In genomic region chr5:1545798-1546355, GRCh38 we compare ENCODE assay signal across 12 cellular contexts. TPM values are rescaled to one million over a fixed set of nuclear protein-coding genes. Genes with fewer than 3 reads are reported as not detected.
DNase-seq lines count a peak whose midpoint lies in the region; ATAC-seq, FAIRE-seq and TF ChIP-seq lines count a peak whose summit lies in the region.
"Had no signal": no experiment of that assay in that cellular context is flagged by ENCODE, and none has a peak within 500 bp of the region (broad histone marks: within the 10 kb centered on the region; RNA-seq: fewer than 3 reads in every experiment).

No MANE protein-coding gene starts in this region.

- in situ Hi-C loops in HepG2 (cut with HindIII; ENCODE audit: extremely low pct_ligation_motif_present, low pct_unique_long_range_greater_than_20kb), result no loop called here

- H3K4me1 ChIP-seq in BLaER1 (peaks cover 10% of the 10 kb centered on the region; the same call in 1 of the 2 replicates), HepG2 (ENCODE audit: insufficient read depth, low read length) (peaks cover 53% of the 10 kb centered on the region), MM.1S (ENCODE audit: low read length) (no peaks in the 10 kb centered on the region), OCI-LY7 (ENCODE audit: insufficient read depth, low read length, poor library complexity, severe bottlenecking) (no peaks in the 10 kb centered on the region)

- no peak for ATAC-seq in HepG2
- no peak for ATAC-seq in activated T-cell treated with anti-CD3 and anti-CD28 coated beads, Interleukin-2, amount 50 U/mL, for 4 hours

- H3F3A ChIP-seq in MM.1S (ENCODE audit: insufficient read depth, low read length), result no peaks in the 10 kb centered on the region

- TF ChIP-seq CTCF in HepG2 (CRISPR knock-in tag; IDR thresholded peaks at IDR 0.05), result no peak
- TF ChIP-seq CTCF in MM.1S (IDR thresholded peaks at IDR 0.05; ENCODE audit: low read length), result no peak
- no peak for TF ChIP-seq CTCF in OCI-LY7 (conservative IDR thresholded peaks at IDR 0.05; ENCODE audit: low read length)

- DNase-seq in NCI-H748 treated with DMSO at 0.1 percent for 48 hours (lab: John Stamatoyannopoulos, UW) (peak; percentile 77), HepG2 (ENCODE audit: low spot score) (no peak), MM.1S (no peak), OCI-LY7 (ENCODE audit: low spot score) (no peak)
- DNase-seq in activated T-cell treated with anti-CD3 and anti-CD28 coated beads, Interleukin-2, amount 50 U/mL, for 4 hours, result no peak
- DNase-seq in stimulated activated CD4-positive, alpha-beta T cell treated with anti-CD3 and anti-CD28 coated beads, Interleukin-4, amount 100 ng/mL, for 4 hours, result no peak
- DNase-seq: activated T-cell treated with anti-CD3 and anti-CD28 coated beads, Interleukin-2, amount 50 U/mL, for 72 hours; cortex of kidney had no signal

- no peaks in the 10 kb centered on the region for H3K9me3 ChIP-seq in BLaER1
- H3K9me3 ChIP-seq in HepG2 (ENCODE audit: low read length), result no peaks in the 10 kb centered on the region
- no peaks in the 10 kb centered on the region for H3K9me3 ChIP-seq in MM.1S (replicated peaks; ENCODE audit: insufficient read depth, low read length)
- no peaks in the 10 kb centered on the region for H3K9me3 ChIP-seq in OCI-LY7 (ENCODE audit: low read length)

- no peak overlapping the region for H3K27ac ChIP-seq in BLaER1
- no peak overlapping the region for H3K27ac ChIP-seq in HepG2 (ENCODE audit: extremely low read length, insufficient read depth, low read length)
- no peak overlapping the region for H3K27ac ChIP-seq in MM.1S (ENCODE audit: low read length)
- H3K27ac ChIP-seq in OCI-LY7 (ENCODE audit: low read depth, low read length, poor library complexity, severe bottlenecking), result no peak overlapping the region

- no peak for TF ChIP-seq RAD21 in HepG2 (CRISPR knock-in tag; IDR thresholded peaks at IDR 0.05)

- H3K36me3 ChIP-seq in BLaER1 (no peaks in the 10 kb centered on the region), HepG2 (replicated peaks in 1 of 2; ENCODE audit: control insufficient read depth in 1 of 2, insufficient read depth in 2 of 2, low read length in 2 of 2) (no peaks in the 10 kb centered on the region), MM.1S (replicated peaks; ENCODE audit: insufficient read depth, low read length) (no peaks in the 10 kb centered on the region), OCI-LY7 (ENCODE audit: insufficient read depth, low read length) (no peaks in the 10 kb centered on the region)

- H4K20me1 ChIP-seq in BLaER1 (no peaks in the 10 kb centered on the region), HepG2 (ENCODE audit: insufficient read depth, low read length) (no peaks in the 10 kb centered on the region), MM.1S (ENCODE audit: insufficient read depth, low read length) (no peaks in the 10 kb centered on the region), OCI-LY7 (ENCODE audit: insufficient read depth, low read length) (no peaks in the 10 kb centered on the region)

- TF ChIP-seq EP300 in HepG2 (IDR thresholded peaks at IDR 0.05; ENCODE audit: low read depth in 2 of 2, low read length in 2 of 2) (no peak), HepG2 (CRISPR knock-in tag; IDR thresholded peaks at IDR 0.05; ENCODE audit: borderline replicate concordance) (no peak)

- H3K27me3 Mint-ChIP-seq in IgD-negative memory B cell, result no peaks in the 10 kb centered on the region
- H3K27me3 Mint-ChIP-seq in activated T-cell treated with anti-CD3 and anti-CD28 coated beads, Interleukin-2, amount 50 U/mL, for 4 hours (ENCODE audit: low read depth), result no peaks in the 10 kb centered on the region

- H3K27me3 ChIP-seq in BLaER1 (no peaks in the 10 kb centered on the region), HepG2 (ENCODE audit: control insufficient read depth in 1 of 2, insufficient read depth in 2 of 2, low read length in 2 of 2) (no peaks in the 10 kb centered on the region), MM.1S (replicated peaks; ENCODE audit: insufficient read depth, low read length) (peaks cover 5% of the 10 kb centered on the region; the same call in 1 of the 2 replicates)

- H3K4me2 ChIP-seq in BLaER1, result peak overlapping the region; percentile 22
- no peak overlapping the region for H3K4me2 ChIP-seq in HepG2 (ENCODE audit: low read depth, low read length)
- H3K4me2 ChIP-seq in MM.1S (ENCODE audit: low read depth, low read length), result no peak overlapping the region
- no peak overlapping the region for H3K4me2 ChIP-seq in OCI-LY7 (ENCODE audit: low read length)

- H3K79me2 ChIP-seq in HepG2 (ENCODE audit: insufficient read depth, low read length), result no peaks in the 10 kb centered on the region
- H3K79me2 ChIP-seq in MM.1S (ENCODE audit: low read length), result no peaks in the 10 kb centered on the region
- no peaks in the 10 kb centered on the region for H3K79me2 ChIP-seq in OCI-LY7 (ENCODE audit: insufficient read depth, low read depth, low read length)

- H2AFZ ChIP-seq in HepG2 (ENCODE audit: low read length) (no peak overlapping the region), MM.1S (ENCODE audit: low read length) (no peak overlapping the region), OCI-LY7 (ENCODE audit: low read length) (no peak overlapping the region)

- H3K9me2 ChIP-seq in MM.1S (replicated peaks; ENCODE audit: insufficient read depth, low read length) (no peaks in the 10 kb centered on the region), OCI-LY7 (ENCODE audit: insufficient read depth, low read length) (no peaks in the 10 kb centered on the region)

- no TSS peak for BruUV-seq in HepG2 (replicated peaks; lab: Mats Ljungman, UMichigan)
- BruUV-seq in OCI-LY7 (replicated peaks; lab: Mats Ljungman, UMichigan), result no TSS peak

- CTCF ChIA-PET in HepG2 (lab: Yijun Ruan, JAX; ENCODE audit: low intra/inter-chr PET ratio, low total read pairs), result no interaction called here
- CTCF ChIA-PET in OCI-LY7 (lab: Charles Lee; ENCODE audit: unreplicated experiment), result no interaction called here

- no peaks in the 10 kb centered on the region for H3K36me3 Mint-ChIP-seq in IgD-negative memory B cell
- no peaks in the 10 kb centered on the region for H3K36me3 Mint-ChIP-seq in activated T-cell treated with anti-CD3 and anti-CD28 coated beads, Interleukin-2, amount 50 U/mL, for 4 hours (ENCODE audit: insufficient read depth)
- H3K36me3 Mint-ChIP-seq: mesothelial cell of epicardium had no signal

- WGBS in HepG2 (ENCODE audit: low lambda C conversion rate), result 19% methylated on average over 6 of the region's 6 CpGs

- H3K4me3 Mint-ChIP-seq in IgD-negative memory B cell, result peak overlapping the region in 2 of 4 donors; percentile 6 to 53
- H3K4me3 Mint-ChIP-seq in activated T-cell treated with anti-CD3 and anti-CD28 coated beads, Interleukin-2, amount 50 U/mL, for 4 hours, result no peak overlapping the region
- H3K4me3 Mint-ChIP-seq: activated T-cell treated with anti-CD3 and anti-CD28 coated beads, Interleukin-2, amount 50 U/mL, for 72 hours; mesothelial cell of epicardium had no signal

- POLR2A ChIA-PET in HepG2 (lab: Yijun Ruan, JAX) (no interaction called here), OCI-LY7 (lab: Charles Lee) (no interaction called here)

- H3K9ac ChIP-seq in BLaER1, result no peak overlapping the region
- H3K9ac ChIP-seq in HepG2 (ENCODE audit: insufficient read depth, low read depth, low read length), result no peak overlapping the region
- H3K9ac ChIP-seq in MM.1S (ENCODE audit: low read length), result no peak overlapping the region

- H3K9me3 Mint-ChIP-seq in IgD-negative memory B cell, result peaks cover 0 to 4% (median 3%) of the 10 kb centered on the region in 3 donors
- H3K9me3 Mint-ChIP-seq in activated T-cell treated with anti-CD3 and anti-CD28 coated beads, Interleukin-2, amount 50 U/mL, for 4 hours, result no peaks in the 10 kb centered on the region
- H3K9me3 Mint-ChIP-seq: activated T-cell treated with anti-CD3 and anti-CD28 coated beads, Interleukin-2, amount 50 U/mL, for 72 hours; mesothelial cell of epicardium had no signal

- H3K27ac Mint-ChIP-seq in IgD-negative memory B cell, result peak overlapping the region in 2 of 3 donors; percentile 2 to 95
- H3K27ac Mint-ChIP-seq: activated T-cell treated with anti-CD3 and anti-CD28 coated beads, Interleukin-2, amount 50 U/mL, for 72 hours; mesothelial cell of epicardium had no signal

- no peak for TF ChIP-seq POLR2A in HepG2 (IDR thresholded peaks at IDR 0.05; ENCODE audit: insufficient read depth in 1 of 2, low read depth in 2 of 2, low read length in 2 of 2)

- peaks cover 9 to 17% (median 10%) of the 10 kb centered on the region in 3 donors for H3K4me1 Mint-ChIP-seq in IgD-negative memory B cell
- peaks cover 2% of the 10 kb centered on the region for H3K4me1 Mint-ChIP-seq in activated T-cell treated with anti-CD3 and anti-CD28 coated beads, Interleukin-2, amount 50 U/mL, for 4 hours (ENCODE audit: low read depth)

- no peak for FAIRE-seq in HepG2 (lab: Jason Lieb, UNC)
- FAIRE-seq: D721Med had no signal

- intact Hi-C loops in HepG2 (cut with micrococcal nuclease; ENCODE audit: unreplicated experiment), result no loop called here
- intact Hi-C loops in OCI-LY7 (cut with micrococcal nuclease; ENCODE audit: unreplicated experiment), result no loop called here

- H3K4me3 ChIP-seq in BLaER1, result no peak overlapping the region
- H3K4me3 ChIP-seq in HepG2 (replicated peaks in 1 of 3; ENCODE audit: insufficient read depth in 1 of 3, low read depth in 2 of 3, low read length in 3 of 3), result no peak overlapping the region
- H3K4me3 ChIP-seq in MM.1S (ENCODE audit: low read length), result no peak overlapping the region
- H3K4me3 ChIP-seq in OCI-LY7 (ENCODE audit: low read depth, low read length, poor library complexity, severe bottlenecking), result no peak overlapping the region

RNA-seq across cellular contexts. Expression of gene LPCAT1, which starts 22.1 kb away (rescaled TPM):
- 76.4 TPM for polyA plus RNA-seq in IgD-negative memory B cell
- total RNA-seq in HepG2 (2016; rRNA removed; fragmentation: Illumina TruSeq; extraction: Trizol), result 16.0 and 29.8 TPM in 2 replicates
- total RNA-seq in HepG2 (2016; cell fraction: cytosol; rRNA removed; fragmentation: Illumina TruSeq; extraction: Trizol; ENCODE audit: low read depth), result 5.1 and 9.2 TPM in 2 replicates
- 14.3 and 34.5 TPM in 2 replicates for total RNA-seq in HepG2 (2016; cell fraction: insoluble cytoplasmic fraction; rRNA removed; fragmentation: Illumina TruSeq; extraction: Trizol)
- total RNA-seq in HepG2 (2016; cell fraction: membrane; rRNA removed; fragmentation: Illumina TruSeq; extraction: Trizol), result 14.8 and 16.4 TPM in 2 replicates
- 37.9 and 47.2 TPM in 2 replicates for total RNA-seq in HepG2 (2016; cell fraction: nucleus; rRNA removed; fragmentation: Illumina TruSeq; extraction: Trizol)
- polyA plus RNA-seq in HepG2 (2011; rRNA removed), result 90.6 and 115 TPM in 2 replicates
- 65.4 and 69.9 TPM in 2 replicates for polyA plus RNA-seq in HepG2 (2011; cell fraction: cytosol; rRNA removed)
- polyA plus RNA-seq in HepG2 (2011; cell fraction: nucleus; rRNA removed), result 330 and 361 TPM in 2 replicates
- 104 and 122 TPM in 2 replicates for polyA plus RNA-seq in HepG2 (2012)
- polyA plus RNA-seq in HepG2 (2016; cell fraction: cytosol; fragmentation: Illumina TruSeq; extraction: Trizol; ENCODE audit: low read depth), result 3.8 and 4.2 TPM in 2 replicates
- polyA plus RNA-seq in HepG2 (2016; cell fraction: insoluble cytoplasmic fraction; fragmentation: Illumina TruSeq; extraction: Trizol; ENCODE audit: low read depth), result 18.3 and 19.5 TPM in 2 replicates
- polyA plus RNA-seq in HepG2 (2016; cell fraction: membrane; fragmentation: Illumina TruSeq; extraction: Trizol; ENCODE audit: low read depth), result 9.2 and 10.4 TPM in 2 replicates
- 89.7 and 92.4 TPM in 2 replicates for polyA plus RNA-seq in HepG2 (2016; cell fraction: nucleus; fragmentation: Illumina TruSeq; extraction: Trizol; ENCODE audit: insufficient read depth, low read depth)
- polyA minus RNA-seq in HepG2 (2011; rRNA and poly(A)+ RNA removed; ENCODE audit: low replicate concordance), result 56.1 and 65.1 TPM in 2 replicates
- polyA minus RNA-seq in HepG2 (2011; cell fraction: cytosol; rRNA and poly(A)+ RNA removed), result 44.6 and 51.7 TPM in 2 replicates
- 90.3 and 92.4 TPM in 2 replicates for polyA minus RNA-seq in HepG2 (2011; cell fraction: nucleus; rRNA and poly(A)+ RNA removed)
- total RNA-seq in activated T-cell treated with anti-CD3 and anti-CD28 coated beads, Interleukin-2, amount 50 U/mL, for 4 hours, result 10 to 100 TPM; 60.6 to 76.8 (median 65.7) TPM
- total RNA-seq in OCI-LY7 (2014; rRNA removed; shearing (Covaris generic)), result 47.7 and 69.1 TPM in 2 replicates
- total RNA-seq in OCI-LY7 (2022), result 57.3 and 63.6 TPM in 2 replicates
